In genomic region chrX:41180194-41180902, GRCh38 we compare ENCODE assay signal across 8 cellular contexts.
DNase-seq lines count a peak whose midpoint lies in the region; ATAC-seq and TF ChIP-seq lines count a peak whose summit lies in the region.

No MANE protein-coding gene starts in this region.

- H3K4me1 ChIP-seq in tibial nerve, result peaks cover 0 to 5% (median 0%) of the 10 kb centered on the region in 4 donors

- TF ChIP-seq POLR2A in tibial nerve (IDR thresholded peaks at IDR 0.05), result no peak

- peak overlapping the region; percentile 84 for H3K27ac Mint-ChIP-seq in nephron progenitor cell

- H3K4me1 Mint-ChIP-seq in nephron progenitor cell, result peaks cover 11% of the 10 kb centered on the region

- TF ChIP-seq EP300 in tibial nerve (IDR thresholded peaks at IDR 0.05), result no peak

- H3K27ac ChIP-seq in AG04450 (ENCODE audit: low read depth, low read length) (no peak overlapping the region), tibial nerve (no peak overlapping the region)

- no peaks in the 10 kb centered on the region for H3K27me3 Mint-ChIP-seq in nephron progenitor cell (ENCODE audit: low read depth, poor library complexity)

- H3K9me3 ChIP-seq in AG04450 (ENCODE audit: control insufficient read depth, insufficient read depth, low read length) (no peaks in the 10 kb centered on the region), tibial nerve (no peaks in the 10 kb centered on the region)

- POLR2A ChIA-PET in AG04450 (lab: Yijun Ruan, JAX), result no interaction called here

- no peaks in the 10 kb centered on the region for H3K27me3 ChIP-seq in AG04450 (ENCODE audit: control insufficient read depth, insufficient read depth, low read length)
- no peaks in the 10 kb centered on the region for H3K27me3 ChIP-seq in tibial nerve

- peaks cover 30% of the 10 kb centered on the region for H3K36me3 Mint-ChIP-seq in nephron progenitor cell (ENCODE audit: low read depth)

- H3K36me3 ChIP-seq in tibial nerve, result peaks cover 0 to 1% (median 0%) of the 10 kb centered on the region in 3 donors

- peak; percentile 58 for ATAC-seq in HG02981 (IDR thresholded peaks at IDR 0.05; ENCODE audit: unreplicated experiment)

- no peak overlapping the region for H3K4me3 ChIP-seq in AG04450 (ENCODE audit: low read depth, low read length)
- H3K4me3 ChIP-seq in tibial nerve, result no peak overlapping the region

- TF ChIP-seq CTCF in AG04450 (IDR thresholded peaks at IDR 0.05; ENCODE audit: low read depth, low read length) (peak; percentile 67), GM13977 (IDR thresholded peaks at IDR 0.05; ENCODE audit: extremely low read depth, insufficient read depth, missing control alignments) (peak; percentile 75), nephron progenitor cell (IDR thresholded peaks at IDR 0.05) (peak; percentile 64), tibial nerve (IDR thresholded peaks at IDR 0.05) (peak; percentile 43 to 69 (median 68))

- peak; percentile 10 for DNase-seq in AG04450 (ENCODE audit: low read depth, low spot score)
- DNase-seq in GM13977 (ENCODE audit: low spot score), result peak; percentile 57
- peak; percentile 15 to 70 for DNase-seq in NCI-H526 (lab: John Stamatoyannopoulos, UW)
- DNase-seq in activated CD8-positive, alpha-beta memory T cell treated with anti-CD3 and anti-CD28 coated beads for 4 hours (ENCODE audit: low read depth in 2 of 2), result peak; percentile 9 to 21
- peak; percentile 15 for DNase-seq in epidermal melanocyte (ENCODE audit: insufficient read length, low spot score)
- peak; percentile 33 for DNase-seq in nephron progenitor cell
- peak in 1 of 2 donors; percentile 30 for DNase-seq in tibial nerve (ENCODE audit: low spot score in 2 of 2)

- CTCF ChIA-PET in AG04450 (lab: Charles Lee), result interaction anchor here (0.7 to 2.9 kb wide), 37 partner anchors 8 to 581 kb away, joined by 3 to 40 read pairs (median 5); no protein-coding TSS in a partner anchor

- H3K4me3 Mint-ChIP-seq in nephron progenitor cell, result no peak overlapping the region

- in situ Hi-C loops in GM13977 (cut with MboI; ENCODE audit: low pct_unique_long_range_greater_than_20kb, low sequenced_read_pairs, unreplicated experiment), result loop anchor here (5.0 kb wide), 1 partner anchor 67 kb away; no protein-coding TSS in a partner anchor

- WGBS in tibial nerve, 2 donors, result 30 to 35% methylated on average over 5 of the region's 5 CpGs

- peaks cover 12% of the 10 kb centered on the region for H3K9me3 Mint-ChIP-seq in nephron progenitor cell
